In the genomic region with DNA sequence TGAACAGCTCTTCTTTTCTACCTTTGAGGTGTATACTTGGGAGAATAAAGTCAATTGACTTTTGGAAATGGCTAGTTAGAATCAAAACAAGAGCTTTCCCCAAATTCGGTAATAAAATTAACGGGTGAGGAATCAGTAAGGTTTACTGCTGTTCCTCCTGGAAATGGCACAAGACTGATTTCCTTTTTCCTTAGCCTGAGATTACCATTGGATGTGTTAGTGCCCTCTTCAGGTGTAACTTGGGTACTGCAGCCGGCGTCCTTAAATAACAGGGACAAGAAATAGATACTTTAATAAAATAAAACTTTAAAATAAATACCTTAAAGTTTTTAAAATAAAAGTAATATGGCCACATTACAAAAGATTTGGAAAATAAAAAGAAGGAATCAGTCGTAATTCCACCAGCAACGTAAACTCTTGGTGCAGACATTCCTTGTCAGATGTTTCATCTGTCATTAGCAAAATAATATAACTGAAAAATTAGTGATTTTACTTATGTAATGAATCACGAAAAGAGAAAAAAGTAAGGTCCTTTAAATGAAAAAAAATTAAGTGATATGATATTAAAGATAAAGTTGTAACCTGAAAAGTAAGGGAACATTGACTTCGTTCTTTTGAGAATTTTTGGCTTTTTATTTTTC, we compare ENCODE assay signal across 8 cellular contexts. TPM values are rescaled to one million over a fixed set of nuclear protein-coding genes. Genes with fewer than 3 reads are reported as not detected.
DNase-seq lines count a peak whose midpoint lies in the region; ATAC-seq and TF ChIP-seq lines count a peak whose summit lies in the region.

No MANE protein-coding gene starts in this region.

- TF ChIP-seq RAD21 in neural cell (conservative IDR thresholded peaks at IDR 0.05) = peak; percentile 58

- no peaks in the 10 kb centered on the region for H3K9me3 ChIP-seq in CD4-positive, CD25-positive, alpha-beta regulatory T cell (ENCODE audit: control insufficient read depth in 2 of 2, low read length in 2 of 2)
- no peaks in the 10 kb centered on the region for H3K9me3 ChIP-seq in neural cell (ENCODE audit: low read length)

- peak overlapping the region in 1 of 3 donors; percentile 56 for H3K27ac Mint-ChIP-seq in CD4-positive, CD25-positive, alpha-beta regulatory T cell

- H3K27me3 ChIP-seq in CD4-positive, CD25-positive, alpha-beta regulatory T cell (ENCODE audit: control insufficient read depth, insufficient read depth, low read length) = no peaks in the 10 kb centered on the region
- no peaks in the 10 kb centered on the region for H3K27me3 ChIP-seq in neural cell (ENCODE audit: insufficient read depth, low read depth, low read length)

- H3K9ac ChIP-seq in neural cell (ENCODE audit: low read length) = no peak overlapping the region

- no peak for TF ChIP-seq EP300 in neural cell (conservative IDR thresholded peaks at IDR 0.05; ENCODE audit: poor library complexity, severe bottlenecking)

- H3K27ac ChIP-seq in CD4-positive, CD25-positive, alpha-beta regulatory T cell (ENCODE audit: insufficient read depth, low read length, poor library complexity, severe bottlenecking) = no peak overlapping the region
- H3K27ac ChIP-seq in neural cell (ENCODE audit: low read length) = no peak overlapping the region

- no peaks in the 10 kb centered on the region for H3K27me3 Mint-ChIP-seq in CD4-positive, CD25-positive, alpha-beta regulatory T cell

- DNase-seq in CD4-positive, CD25-positive, alpha-beta regulatory T cell = peak; percentile 49 to 77 (median 52)
- DNase-seq in HPDE6-E6E7 (ENCODE audit: extremely low spot score) (peak; percentile 43), NOMO-1 treated with DMSO at 0.1 percent for 48 hours (lab: John Stamatoyannopoulos, UW; ENCODE audit: unreplicated experiment) (peak; percentile 57), epithelial cell of proximal tubule (ENCODE audit: low read depth) (peak; percentile 29), stromal cell of bone marrow (ENCODE audit: low read depth) (peak; percentile 64)
- peak; percentile 34 for DNase-seq in activated CD8-positive, alpha-beta memory T cell treated with anti-CD3 and anti-CD28 coated beads, Interleukin-2, amount 50 U/mL, for 24 hours (ENCODE audit: extremely low read depth)

- H3K36me3 ChIP-seq in CD4-positive, CD25-positive, alpha-beta regulatory T cell (ENCODE audit: control insufficient read depth, insufficient read depth, low read length) = no peaks in the 10 kb centered on the region
- H3K36me3 ChIP-seq in neural cell (ENCODE audit: insufficient read depth, low read length) = no peaks in the 10 kb centered on the region

- no peak overlapping the region for H3K4me3 Mint-ChIP-seq in CD4-positive, CD25-positive, alpha-beta regulatory T cell

- H3K4me1 Mint-ChIP-seq in CD4-positive, CD25-positive, alpha-beta regulatory T cell = peaks cover 2 to 9% (median 5%) of the 10 kb centered on the region in 4 donors

- H3K36me3 Mint-ChIP-seq in CD4-positive, CD25-positive, alpha-beta regulatory T cell = no peaks in the 10 kb centered on the region

- H3K4me1 ChIP-seq in CD4-positive, CD25-positive, alpha-beta regulatory T cell (ENCODE audit: control insufficient read depth, insufficient read depth, low read length, poor library complexity, severe bottlenecking) = no peaks in the 10 kb centered on the region

- no peaks in the 10 kb centered on the region for H3K9me2 ChIP-seq in neural cell (ENCODE audit: insufficient read depth, low read length)

- H3F3A ChIP-seq in neural cell (ENCODE audit: insufficient read depth, low read length, poor library complexity, severe bottlenecking) = no peaks in the 10 kb centered on the region

- H3K79me2 ChIP-seq in neural cell (replicated peaks; ENCODE audit: insufficient read depth, low read length) = peaks cover 25% of the 10 kb centered on the region

- ATAC-seq in CD4-positive, CD25-positive, alpha-beta regulatory T cell (ENCODE audit: low read depth in 2 of 2) = no peak
- ATAC-seq in GM21825 (IDR thresholded peaks at IDR 0.05; ENCODE audit: unreplicated experiment) = no peak

- H2AFZ ChIP-seq in neural cell (ENCODE audit: low read depth, low read length) = no peak overlapping the region

- no peaks in the 10 kb centered on the region for H3K9me3 Mint-ChIP-seq in CD4-positive, CD25-positive, alpha-beta regulatory T cell

- TF ChIP-seq CTCF in epithelial cell of proximal tubule (conservative IDR thresholded peaks at IDR 0.05; ENCODE audit: low read depth, low read length) = peak; percentile 97
- TF ChIP-seq CTCF in neural cell (IDR thresholded peaks at IDR 0.05; ENCODE audit: poor library complexity, severe bottlenecking) = peak; percentile 75

- no peak overlapping the region for H3K4me2 ChIP-seq in neural cell (ENCODE audit: low read length)

- no peak overlapping the region for H3K4me3 ChIP-seq in CD4-positive, CD25-positive, alpha-beta regulatory T cell (ENCODE audit: low read depth, low read length)
- H3K4me3 ChIP-seq in epithelial cell of proximal tubule (ENCODE audit: low read depth, low read length) (no peak overlapping the region), neural cell (ENCODE audit: low read length) (no peak overlapping the region)

- H4K20me1 ChIP-seq in neural cell (ENCODE audit: insufficient read depth) = peaks cover 27% of the 10 kb centered on the region

TF ChIP-seq in neural cell, 6 proteins besides CTCF, POLR2A, EP300 and RAD21:
- peak; percentile 64 for TF ChIP-seq SMC3 (conservative IDR thresholded peaks at IDR 0.05; ENCODE audit: poor library complexity)
- TF ChIP-seq, protein P1, sequence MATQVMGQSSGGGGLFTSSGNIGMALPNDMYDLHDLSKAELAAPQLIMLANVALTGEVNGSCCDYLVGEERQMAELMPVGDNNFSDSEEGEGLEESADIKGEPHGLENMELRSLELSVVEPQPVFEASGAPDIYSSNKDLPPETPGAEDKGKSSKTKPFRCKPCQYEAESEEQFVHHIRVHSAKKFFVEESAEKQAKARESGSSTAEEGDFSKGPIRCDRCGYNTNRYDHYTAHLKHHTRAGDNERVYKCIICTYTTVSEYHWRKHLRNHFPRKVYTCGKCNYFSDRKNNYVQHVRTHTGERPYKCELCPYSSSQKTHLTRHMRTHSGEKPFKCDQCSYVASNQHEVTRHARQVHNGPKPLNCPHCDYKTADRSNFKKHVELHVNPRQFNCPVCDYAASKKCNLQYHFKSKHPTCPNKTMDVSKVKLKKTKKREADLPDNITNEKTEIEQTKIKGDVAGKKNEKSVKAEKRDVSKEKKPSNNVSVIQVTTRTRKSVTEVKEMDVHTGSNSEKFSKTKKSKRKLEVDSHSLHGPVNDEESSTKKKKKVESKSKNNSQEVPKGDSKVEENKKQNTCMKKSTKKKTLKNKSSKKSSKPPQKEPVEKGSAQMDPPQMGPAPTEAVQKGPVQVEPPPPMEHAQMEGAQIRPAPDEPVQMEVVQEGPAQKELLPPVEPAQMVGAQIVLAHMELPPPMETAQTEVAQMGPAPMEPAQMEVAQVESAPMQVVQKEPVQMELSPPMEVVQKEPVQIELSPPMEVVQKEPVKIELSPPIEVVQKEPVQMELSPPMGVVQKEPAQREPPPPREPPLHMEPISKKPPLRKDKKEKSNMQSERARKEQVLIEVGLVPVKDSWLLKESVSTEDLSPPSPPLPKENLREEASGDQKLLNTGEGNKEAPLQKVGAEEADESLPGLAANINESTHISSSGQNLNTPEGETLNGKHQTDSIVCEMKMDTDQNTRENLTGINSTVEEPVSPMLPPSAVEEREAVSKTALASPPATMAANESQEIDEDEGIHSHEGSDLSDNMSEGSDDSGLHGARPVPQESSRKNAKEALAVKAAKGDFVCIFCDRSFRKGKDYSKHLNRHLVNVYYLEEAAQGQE (IDR thresholded peaks at IDR 0.05; ENCODE audit: borderline replicate concordance) = no peak

RNA-seq across cellular contexts. Expression of a gene that starts 29.7 kb away (rescaled TPM):
- total RNA-seq in CD4-positive, CD25-positive, alpha-beta regulatory T cell = 2.2 TPM
- polyA plus RNA-seq in CD4-positive, CD25-positive, alpha-beta regulatory T cell = under 1 TPM in 3 of 4 donors, not detected in 1; 0.07 to 0.13 (median 0.08) TPM
- total RNA-seq in epithelial cell of proximal tubule = 12.7 and 17.4 TPM in 2 replicates
- 82.5 and 103 TPM in 2 replicates for polyA plus RNA-seq in neural cell
- polyA minus RNA-seq in neural cell = 110 and 123 TPM in 2 replicates

RNA-seq across cellular contexts. Expression of a gene that starts 57.5 kb away (rescaled TPM):
- 33.2 TPM for total RNA-seq in CD4-positive, CD25-positive, alpha-beta regulatory T cell
- 10 to 100 TPM; 41.5 to 63.6 (median 48.4) TPM for polyA plus RNA-seq in CD4-positive, CD25-positive, alpha-beta regulatory T cell
- total RNA-seq in epithelial cell of proximal tubule = 125 and 142 TPM in 2 replicates
- polyA plus RNA-seq in neural cell = 270 and 283 TPM in 2 replicates
- 267 and 343 TPM in 2 replicates for polyA minus RNA-seq in neural cell
